23 cellular contexts compared by ENCODE assay signal in the genomic region with DNA sequence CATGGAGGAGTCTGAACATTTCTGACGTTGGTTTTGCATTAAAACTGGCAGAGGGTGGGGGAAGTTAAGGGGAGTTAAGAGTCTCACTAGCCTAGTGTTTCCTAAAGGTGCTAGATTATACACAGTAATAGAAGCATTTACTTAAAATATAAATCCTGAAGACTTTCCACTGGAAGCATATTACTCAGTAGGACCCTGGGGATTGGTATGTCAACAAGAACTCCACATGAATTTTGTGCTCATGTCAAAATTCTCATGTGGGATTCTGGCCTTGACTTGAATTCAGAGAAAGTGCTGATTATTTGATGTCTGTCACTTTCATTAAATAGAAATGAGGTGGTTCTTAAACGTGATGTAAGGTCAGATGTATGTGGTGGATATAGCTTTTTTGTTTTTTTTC.
"Had no signal": no experiment of that assay in that cellular context is flagged by ENCODE, and none has a peak within 500 bp of the region (broad histone marks: within the 10 kb centered on the region; RNA-seq: fewer than 3 reads in every experiment).

No MANE protein-coding gene starts in this region.

- H3K36me3 ChIP-seq: ascending aorta, Peyer's patch had no signal

- H3K4me3 ChIP-seq: ascending aorta, Peyer's patch had no signal

- H3K27me3 Mint-ChIP-seq: activated naive CD4-positive, alpha-beta T cell treated with anti-CD3 and anti-CD28 coated beads, Interleukin-2, amount 50 U/mL, for 24 hours had no signal

- H3K27me3 ChIP-seq: ascending aorta, Peyer's patch had no signal

- H3K4me3 Mint-ChIP-seq: activated CD8-positive, alpha-beta T cell treated with anti-CD3 and anti-CD28 coated beads, Interleukin-2, amount 10 ng/mL, durations not matched to agents 7 days and 5 days; activated naive CD4-positive, alpha-beta T cell treated with anti-CD3 and anti-CD28 coated beads, Interleukin-2, amount 50 U/mL, for 24 hours; brain; T-helper 1 cell treated with Interleukin-12 subunit alpha and Interleukin-12 subunit beta and Interleukin-4 antibody, amounts not matched to agents 30 μg/mL and 1 μg/mL, for 36 hours had no signal

- H3K27ac Mint-ChIP-seq: activated CD8-positive, alpha-beta T cell treated with anti-CD3 and anti-CD28 coated beads, Interleukin-2, amount 10 ng/mL, durations not matched to agents 7 days and 5 days; activated naive CD4-positive, alpha-beta T cell treated with anti-CD3 and anti-CD28 coated beads, Interleukin-2, amount 50 U/mL, for 24 hours; brain; T-helper 1 cell treated with Interleukin-12 subunit alpha and Interleukin-12 subunit beta and Interleukin-4 antibody, amounts not matched to agents 30 μg/mL and 1 μg/mL, for 36 hours had no signal

- H3K27ac ChIP-seq: ascending aorta, KMS-11, Peyer's patch, RWPE1 had no signal

- H3K4me1 ChIP-seq: ascending aorta, Peyer's patch had no signal

- H3K36me3 Mint-ChIP-seq: activated naive CD4-positive, alpha-beta T cell treated with anti-CD3 and anti-CD28 coated beads, Interleukin-2, amount 50 U/mL, for 24 hours; brain had no signal

- H3K9me3 Mint-ChIP-seq: brain; T-helper 1 cell treated with Interleukin-12 subunit alpha and Interleukin-12 subunit beta and Interleukin-4 antibody, amounts not matched to agents 30 μg/mL and 1 μg/mL, for 36 hours had no signal

- ATAC-seq: activated CD4-positive, CD25-positive, alpha-beta regulatory T cell treated with anti-CD3 and anti-CD28 coated beads, Interleukin-2, amount 50 U/mL, for 24 hours; activated CD8-positive, alpha-beta T cell treated with anti-CD3 and anti-CD28 coated beads, Interleukin-2, amount 10 ng/mL, durations not matched to agents 7 days and 5 days had no signal

- H3K4me1 Mint-ChIP-seq: activated naive CD4-positive, alpha-beta T cell treated with anti-CD3 and anti-CD28 coated beads, Interleukin-2, amount 50 U/mL, for 24 hours had no signal

- DNase-seq: activated CD4-positive, alpha-beta T cell treated with anti-CD3 and anti-CD28 coated beads for 48 hours; activated CD4-positive, alpha-beta T cell treated with anti-CD3 and anti-CD28 coated beads, Interleukin-2, amount 50 U/mL, for 4 hours; activated CD8-positive, alpha-beta memory T cell treated with anti-CD3 and anti-CD28 coated beads, Interleukin-2, amount 50 U/mL, for 48 hours; activated CD8-positive, alpha-beta T cell treated with anti-CD3 and anti-CD28 coated beads, Interleukin-2, amount 10 ng/mL, durations not matched to agents 7 days and 5 days; activated effector memory CD4-positive, alpha-beta T cell treated with Interleukin-2 at 50 U/mL for 16 hours; activated naive CD4-positive, alpha-beta T cell; activated T-cell treated with anti-CD3 and anti-CD28 coated beads, Interleukin-2, amount 50 U/mL, for 1 hour; MM.1S; NCI-H1105; NCI-H1436 treated with DMSO at 0.1 percent for 48 hours; NCI-H187; NCI-H2081; NCI-H446; NCI-H524; Peyer's patch; Right ventricle myocardium superior had no signal

- H3K9me3 ChIP-seq: ascending aorta, Peyer's patch had no signal
